In the genomic region with DNA sequence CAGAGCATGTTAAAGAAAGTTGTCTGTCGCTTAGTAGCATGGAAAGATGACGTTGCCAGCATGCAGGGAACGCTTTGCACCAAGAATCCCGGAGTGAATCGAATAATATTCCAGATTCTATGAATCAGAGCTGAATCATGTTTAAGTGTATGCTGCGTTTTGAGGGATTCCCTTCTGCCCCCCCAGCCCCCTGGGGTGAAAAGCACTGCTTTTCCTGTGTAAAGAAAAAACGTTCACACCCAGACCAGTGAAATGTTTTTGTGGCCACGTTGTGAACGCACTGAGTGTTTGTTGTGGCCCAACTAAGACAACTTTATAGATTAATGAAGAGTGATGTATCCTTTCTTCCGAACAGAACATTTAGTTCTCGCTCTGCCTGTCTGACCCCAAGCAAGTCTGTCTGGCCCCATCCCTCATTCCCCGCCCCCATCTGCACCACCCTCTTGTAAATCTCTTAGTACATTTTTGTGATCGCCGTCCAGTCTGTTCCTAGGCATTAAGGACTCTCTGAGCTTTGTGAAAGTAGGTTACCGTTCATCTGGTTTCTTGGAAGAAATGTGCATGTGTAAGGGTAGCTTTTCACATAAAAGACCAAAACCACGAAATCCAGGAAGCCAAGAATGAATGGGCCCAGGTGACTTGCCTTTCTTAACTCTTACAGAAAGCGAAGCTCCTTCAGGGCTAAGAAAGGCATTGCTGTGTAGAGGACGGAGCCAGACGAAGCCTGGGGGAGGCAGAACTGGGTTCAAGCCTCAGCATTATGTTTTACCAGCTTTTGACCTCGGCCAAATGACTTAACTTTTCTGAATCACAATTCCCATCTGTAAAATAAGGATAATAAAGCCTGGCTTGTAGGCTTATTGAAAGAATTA, we compare ENCODE assay signal across 1 cellular context.
TF ChIP-seq lines count a peak whose summit lies in the region.

No MANE protein-coding gene starts in this region.

TF ChIP-seq in H1, 55 proteins besides CTCF, POLR2A, EP300 and RAD21 (continued from another document):
- TF ChIP-seq, protein P1, sequence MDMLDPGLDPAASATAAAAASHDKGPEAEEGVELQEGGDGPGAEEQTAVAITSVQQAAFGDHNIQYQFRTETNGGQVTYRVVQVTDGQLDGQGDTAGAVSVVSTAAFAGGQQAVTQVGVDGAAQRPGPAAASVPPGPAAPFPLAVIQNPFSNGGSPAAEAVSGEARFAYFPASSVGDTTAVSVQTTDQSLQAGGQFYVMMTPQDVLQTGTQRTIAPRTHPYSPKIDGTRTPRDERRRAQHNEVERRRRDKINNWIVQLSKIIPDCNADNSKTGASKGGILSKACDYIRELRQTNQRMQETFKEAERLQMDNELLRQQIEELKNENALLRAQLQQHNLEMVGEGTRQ (IDR thresholded peaks at IDR 0.05; ENCODE audit: low read length): no peak
TF ChIP-seq in H1: peak in this region for 0.
